Comparison of ENCODE assay signal across 2 cellular contexts in genomic region chr14:65198346-65198745, GRCh38.
TF ChIP-seq lines count a peak whose summit lies in the region.

No MANE protein-coding gene starts in this region.

TF ChIP-seq in SK-N-SH, 30 proteins besides CTCF, POLR2A, EP300 and RAD21 (continued from another document):
- no peak for TF ChIP-seq IRF3 (IDR thresholded peaks at IDR 0.05; ENCODE audit: low read depth, low read length)
- TF ChIP-seq ZBTB33 (IDR thresholded peaks at IDR 0.05; ENCODE audit: borderline replicate concordance, low read depth) = no peak
- TF ChIP-seq GABPA (IDR thresholded peaks at IDR 0.05; ENCODE audit: low read depth) = no peak
- TF ChIP-seq EZH2phosphoT487 (IDR thresholded peaks at IDR 0.05; ENCODE audit: borderline replicate concordance, low read depth) = no peak
- TF ChIP-seq FOXJ3 (CRISPR knock-in tag; IDR thresholded peaks at IDR 0.05) = no peak
- no peak for TF ChIP-seq POLR2AphosphoS5 (IDR thresholded peaks at IDR 0.05; ENCODE audit: low read depth, low read length)

TF ChIP-seq in SK-N-SH treated with all-trans-retinoic acid at 6 μM for 48 hours, 23 proteins besides CTCF, POLR2A, EP300 and RAD21 (continued from another document):
- no peak for TF ChIP-seq POU6F1 (CRISPR knock-in tag; IDR thresholded peaks at IDR 0.05; ENCODE audit: borderline replicate concordance, low read depth)
- TF ChIP-seq ZC3H10 (CRISPR knock-in tag; IDR thresholded peaks at IDR 0.05) = no peak
- TF ChIP-seq TCF4 (CRISPR knock-in tag; IDR thresholded peaks at IDR 0.05; ENCODE audit: borderline replicate concordance) = no peak
- no peak for TF ChIP-seq ZNF565 (CRISPR knock-in tag; conservative IDR thresholded peaks at IDR 0.05; ENCODE audit: low read depth)
- TF ChIP-seq OSR1 (CRISPR knock-in tag; IDR thresholded peaks at IDR 0.05) = no peak
- no peak for TF ChIP-seq CSRNP3 (CRISPR knock-in tag; IDR thresholded peaks at IDR 0.05)
